1 cellular context compared by ENCODE assay signal in genomic region chr19:41570179-41570578, GRCh38.
TF ChIP-seq lines count a peak whose summit lies in the region.

No MANE protein-coding gene starts in this region.

TF ChIP-seq in K562, 482 proteins besides CTCF, POLR2A, EP300 and RAD21:
- no peak for TF ChIP-seq CXXC5 (CRISPR knock-in tag; IDR thresholded peaks at IDR 0.05)
- no peak for TF ChIP-seq ZNF707 (CRISPR knock-in tag; conservative IDR thresholded peaks at IDR 0.05)
- no peak for TF ChIP-seq BDP1 (IDR thresholded peaks at IDR 0.05; ENCODE audit: insufficient read depth, insufficient read length)
- TF ChIP-seq ZNF584 (CRISPR knock-in tag; IDR thresholded peaks at IDR 0.05; ENCODE audit: low read depth), result no peak
- no peak for TF ChIP-seq SAP30 (IDR thresholded peaks at IDR 0.05; ENCODE audit: borderline replicate concordance, insufficient read depth, low read depth, low read length, poor library complexity, severe bottlenecking)
- no peak for TF ChIP-seq HCFC1 (IDR thresholded peaks at IDR 0.05; ENCODE audit: low read depth, low read length)
- TF ChIP-seq KDM1A (IDR thresholded peaks at IDR 0.05), result no peak
- no peak for TF ChIP-seq POLR2AphosphoS2 (IDR thresholded peaks at IDR 0.05; ENCODE audit: low read length)
- TF ChIP-seq ZSCAN32 (CRISPR knock-in tag; IDR thresholded peaks at IDR 0.05), result no peak
- no peak for TF ChIP-seq ZC3H11A (IDR thresholded peaks at IDR 0.05; ENCODE audit: low read depth, low read length)
- TF ChIP-seq PTTG1 (tag; IDR thresholded peaks at IDR 0.05; ENCODE audit: low read depth), result no peak
